In genomic region chr5:129048509-129048908, GRCh38 we compare ENCODE assay signal across 25 cellular contexts. TPM values are rescaled to one million over a fixed set of nuclear protein-coding genes. Genes with fewer than 3 reads are reported as not detected.
DNase-seq lines count a peak whose midpoint lies in the region; ATAC-seq and TF ChIP-seq lines count a peak whose summit lies in the region.
"Had no signal": no experiment of that assay in that cellular context is flagged by ENCODE, and none has a peak within 500 bp of the region (broad histone marks: within the 10 kb centered on the region; RNA-seq: fewer than 3 reads in every experiment).

No MANE protein-coding gene starts in this region.

- H3K4me3 Mint-ChIP-seq in nephron = no peak overlapping the region
- H3K4me3 Mint-ChIP-seq: CD14-positive monocyte; CD4-positive, alpha-beta memory T cell; CD4-positive, CD25-positive, alpha-beta regulatory T cell; CD8-positive, alpha-beta memory T cell had no signal

- TF ChIP-seq CTCF in HEK293 (tag by site-specific recombination; IDR thresholded peaks at IDR 0.05) = no peak
- no peak for TF ChIP-seq CTCF in VCaP (conservative IDR thresholded peaks at IDR 0.05)
- no peak for TF ChIP-seq CTCF in nephron (IDR thresholded peaks at IDR 0.05; ENCODE audit: unreplicated experiment in 3 of 3)

- H3K27me3 Mint-ChIP-seq in nephron (ENCODE audit: low read depth) = no peaks in the 10 kb centered on the region
- H3K27me3 Mint-ChIP-seq: CD4-positive, CD25-positive, alpha-beta regulatory T cell had no signal

- intact Hi-C loops in Right ventricle myocardium superior (cut with DNase I) = no loop called here
- intact Hi-C loops in Right ventricle myocardium inferior (cut with DNase I) = no loop called here

- ATAC-seq in Right ventricle myocardium superior (ENCODE audit: poor library complexity) (peak; percentile 12), Right ventricle myocardium inferior (no peak), HG03097 (IDR thresholded peaks at IDR 0.05; ENCODE audit: low FRiP score, unreplicated experiment) (no peak), GM19395 (IDR thresholded peaks at IDR 0.05; ENCODE audit: unreplicated experiment) (no peak)
- ATAC-seq: GM12878 had no signal

- no peaks in the 10 kb centered on the region for H3K36me3 ChIP-seq in HEK293 (ENCODE audit: control insufficient read depth in 2 of 2, insufficient read depth in 1 of 2, low read length in 2 of 2)
- H3K36me3 ChIP-seq: BE2C, BLaER1 had no signal

- H3K9me3 Mint-ChIP-seq in nephron = peaks cover 16% of the 10 kb centered on the region

- H3K36me3 Mint-ChIP-seq in nephron (ENCODE audit: low read depth) = no peaks in the 10 kb centered on the region
- H3K36me3 Mint-ChIP-seq: CD14-positive monocyte; CD4-positive, CD25-positive, alpha-beta regulatory T cell; CD8-positive, alpha-beta memory T cell had no signal

- H3K4me1 ChIP-seq in HEK293 (ENCODE audit: control insufficient read depth, insufficient read depth, low read length) = no peaks in the 10 kb centered on the region
- H3K4me1 ChIP-seq: BLaER1 had no signal

- no peaks in the 10 kb centered on the region for H3K9me3 ChIP-seq in HEK293 (ENCODE audit: control insufficient read depth, insufficient read depth, low read depth, low read length)
- H3K9me3 ChIP-seq: BE2C had no signal

- H3K4me1 Mint-ChIP-seq in nephron = peaks cover 16% of the 10 kb centered on the region
- H3K4me1 Mint-ChIP-seq: CD14-positive monocyte; CD4-positive, alpha-beta memory T cell; CD4-positive, CD25-positive, alpha-beta regulatory T cell; CD8-positive, alpha-beta memory T cell had no signal

- CTCF ChIA-PET in HEK293 (lab: Yijun Ruan, JAX) = no interaction called here

- H3K27ac ChIP-seq in HEK293 (ENCODE audit: extremely low read depth, low read depth, low read length) (no peak overlapping the region), VCaP (peak overlapping the region; percentile 33)
- H3K27ac ChIP-seq: BLaER1 had no signal

- no peak overlapping the region for H3K4me3 ChIP-seq in HEK293 (ENCODE audit: low read depth, low read length)
- H3K4me3 ChIP-seq: BLaER1, GM12878 had no signal

- DNase-seq in Right ventricle myocardium superior = no peak
- DNase-seq in Right ventricle myocardium inferior (ENCODE audit: missing footprints) = no peak
- DNase-seq: 8988T; ACHN; BE2C; C1 segment of cervical spinal cord; CD4-positive, alpha-beta memory T cell; CD4-positive, CD25-positive, alpha-beta regulatory T cell; CD8-positive, alpha-beta memory T cell; COR-L47; DMS 273 treated with DMSO at 0.1 percent for 48 hours; DMS153; DMS53; DMS79; DND-41; EL; GDM1 had no signal

- peak overlapping the region; percentile 25 to 70 (median 66) for H3K27ac Mint-ChIP-seq in nephron
- H3K27ac Mint-ChIP-seq: CD14-positive monocyte; CD4-positive, alpha-beta memory T cell; CD4-positive, CD25-positive, alpha-beta regulatory T cell; CD8-positive, alpha-beta memory T cell had no signal

- POLR2A ChIA-PET in HEK293 (lab: Yijun Ruan, JAX) = no interaction called here

TF ChIP-seq in HEK293, 187 proteins besides CTCF, POLR2A, EP300 and RAD21:
- no peak for TF ChIP-seq ZXDB (tag by site-specific recombination; IDR thresholded peaks at IDR 0.05)
- TF ChIP-seq ZBTB1 (tag by site-specific recombination; IDR thresholded peaks at IDR 0.05) = no peak
- no peak for TF ChIP-seq ZNF560 (tag by site-specific recombination; IDR thresholded peaks at IDR 0.05; ENCODE audit: borderline replicate concordance)
- no peak for TF ChIP-seq ZNF639 (tag by site-specific recombination; IDR thresholded peaks at IDR 0.05)
- peak; percentile 43; the same call in 1 of the 2 replicates for TF ChIP-seq ZNF677 (tag by site-specific recombination; IDR thresholded peaks at IDR 0.05)
- no peak for TF ChIP-seq ZBTB26 (tag by site-specific recombination; optimal IDR thresholded peaks at IDR 0.05)
- TF ChIP-seq ZNF530 (tag by site-specific recombination; IDR thresholded peaks at IDR 0.05; ENCODE audit: low read depth) = no peak

RNA-seq across cellular contexts. Expression of gene ISOC1, which starts 46.0 kb away (rescaled TPM):
- 113 TPM for total RNA-seq in Right ventricle myocardium superior
- total RNA-seq in Right ventricle myocardium inferior = 120 TPM
